2 cellular contexts compared by ENCODE assay signal in genomic region chr16:65731840-65732239, GRCh38.
TF ChIP-seq lines count a peak whose summit lies in the region.

No MANE protein-coding gene starts in this region.

TF ChIP-seq in IMR-90, 13 proteins besides CTCF, POLR2A, EP300 and RAD21 (continued from another document):
- TF ChIP-seq, protein P1, sequence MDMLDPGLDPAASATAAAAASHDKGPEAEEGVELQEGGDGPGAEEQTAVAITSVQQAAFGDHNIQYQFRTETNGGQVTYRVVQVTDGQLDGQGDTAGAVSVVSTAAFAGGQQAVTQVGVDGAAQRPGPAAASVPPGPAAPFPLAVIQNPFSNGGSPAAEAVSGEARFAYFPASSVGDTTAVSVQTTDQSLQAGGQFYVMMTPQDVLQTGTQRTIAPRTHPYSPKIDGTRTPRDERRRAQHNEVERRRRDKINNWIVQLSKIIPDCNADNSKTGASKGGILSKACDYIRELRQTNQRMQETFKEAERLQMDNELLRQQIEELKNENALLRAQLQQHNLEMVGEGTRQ (IDR thresholded peaks at IDR 0.05; ENCODE audit: low read depth, low read length): no peak
- TF ChIP-seq BHLHE40 (IDR thresholded peaks at IDR 0.05; ENCODE audit: low read depth, low read length) (no peak), MXI1 (IDR thresholded peaks at IDR 0.05; ENCODE audit: borderline replicate concordance, low read depth, low read length) (no peak), SMC3 (IDR thresholded peaks at IDR 0.05; ENCODE audit: low read depth, low read length) (no peak), CEBPB (IDR thresholded peaks at IDR 0.05; ENCODE audit: low read depth, low read length) (no peak), MAZ (IDR thresholded peaks at IDR 0.05; ENCODE audit: borderline replicate concordance, low read depth, low read length) (no peak), RCOR1 (IDR thresholded peaks at IDR 0.05; ENCODE audit: insufficient replicate concordance, low read length) (no peak), NFE2L2 (IDR thresholded peaks at IDR 0.05; ENCODE audit: low read depth, low read length) (no peak), FOS (IDR thresholded peaks at IDR 0.05; ENCODE audit: low read depth, low read length) (no peak), RFX5 (IDR thresholded peaks at IDR 0.05; ENCODE audit: low read depth, low read length) (no peak), ELK1 (IDR thresholded peaks at IDR 0.05; ENCODE audit: borderline replicate concordance, low read depth, low read length) (no peak)

TF ChIP-seq in HepG2, 621 proteins besides CTCF, POLR2A, EP300 and RAD21 (continued from another document):
- TF ChIP-seq ZBTB7A (CRISPR knock-in tag; IDR thresholded peaks at IDR 0.05): no peak
- TF ChIP-seq ZNF790 (CRISPR knock-in tag; IDR thresholded peaks at IDR 0.05; ENCODE audit: borderline replicate concordance): no peak
- TF ChIP-seq ZNF263 (CRISPR knock-in tag; IDR thresholded peaks at IDR 0.05): no peak
- no peak for TF ChIP-seq ZNF329 (CRISPR knock-in tag; IDR thresholded peaks at IDR 0.05; ENCODE audit: low read depth)
- TF ChIP-seq HCFC1 (IDR thresholded peaks at IDR 0.05; ENCODE audit: low read depth, low read length): no peak
TF ChIP-seq in HepG2: peak in this region for 0.
